Comparison of ENCODE assay signal across 8 cellular contexts in the genomic region with DNA sequence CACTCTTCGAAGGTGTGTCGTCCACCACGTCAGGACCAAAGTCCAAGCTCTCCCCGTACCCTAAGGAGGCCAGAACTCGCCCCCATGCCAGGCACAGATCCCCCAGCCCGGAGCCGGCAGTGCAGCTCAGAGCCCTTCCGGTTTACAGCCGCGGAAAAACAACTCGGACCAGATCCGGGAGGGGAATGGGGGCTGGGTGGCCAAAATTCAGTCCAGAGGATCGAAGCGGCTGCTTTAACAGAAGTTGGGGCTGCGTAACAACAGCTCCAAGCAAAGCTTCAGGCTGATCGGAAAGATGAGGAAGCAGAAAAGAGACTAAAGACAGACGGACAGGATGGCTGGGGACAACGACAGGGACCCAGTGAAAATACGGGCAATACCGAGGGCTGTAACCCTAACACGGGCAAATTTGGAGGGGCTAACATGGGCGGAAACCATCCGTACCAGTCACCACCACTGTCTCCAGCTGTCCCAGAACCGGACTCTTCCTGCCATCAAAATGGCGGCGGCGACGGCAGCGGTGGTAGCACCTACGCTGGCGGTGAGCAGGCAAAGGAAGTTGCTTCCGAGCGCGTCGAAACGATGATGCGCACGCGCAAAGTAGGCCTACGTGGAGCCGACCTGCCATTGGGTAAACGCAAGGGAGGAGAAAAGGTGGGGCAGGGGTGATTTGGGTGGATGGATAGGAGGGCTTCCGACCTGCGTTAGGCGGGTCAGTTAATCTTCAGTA. TPM values are rescaled to one million over a fixed set of nuclear protein-coding genes. Genes with fewer than 3 reads are reported as not detected.
DNase-seq lines count a peak whose midpoint lies in the region; ATAC-seq and TF ChIP-seq lines count a peak whose summit lies in the region.

A gene (minus strand): TSS at position 556 of the 730 bp plus-strand sequence. CDS start 678 bp downstream, outside the sequence.

- no peaks in the 10 kb centered on the region for H3K27me3 ChIP-seq in liver (ENCODE audit: control insufficient read depth in 4 of 4, insufficient read depth in 4 of 4, low read length in 3 of 4)

- DNase-seq in NCI-H774 (lab: John Stamatoyannopoulos, UW) (peak; percentile 97), dermis microvascular lymphatic vessel endothelial cell (ENCODE audit: low read depth in 2 of 2) (peak; percentile 93 to 95)
- peak; percentile 88 to 91 for DNase-seq in activated CD4-positive, alpha-beta T cell treated with anti-CD3 and anti-CD28 coated beads, Interleukin-2, amount 50 U/mL, for 4 hours
- peak; percentile 96 for DNase-seq in stimulated activated CD4-positive, alpha-beta T cell treated with anti-CD3 and anti-CD28 coated beads, Interleukin-4, amount 100 ng/mL, for 24 hours

- no peaks in the 10 kb centered on the region for H3K9me3 ChIP-seq in liver (ENCODE audit: control insufficient read depth in 4 of 4, low read length in 3 of 4)

- H3K4me3 ChIP-seq in liver (ENCODE audit: low read depth in 1 of 3, low read length in 3 of 3) = peak within 1 kb of the TSS; percentile 82 to 96 (median 92)

- peaks cover 0 to 8% (median under 1%) of the 10 kb centered on the region in 4 donors for H3K36me3 ChIP-seq in liver (ENCODE audit: control insufficient read depth in 4 of 4, insufficient read depth in 3 of 4, low read depth in 1 of 4, low read length in 3 of 4)

- peak within 1 kb of the TSS; percentile 99 for H3K27ac ChIP-seq in C4-2B
- peak within 1 kb of the TSS; percentile 97 to 98 for H3K27ac ChIP-seq in liver (ENCODE audit: low read depth in 1 of 2, low read length in 2 of 2)

- WGBS in liver = under 1% methylated on average over 45 of the region's 45 CpGs

- H3K9ac ChIP-seq in liver (ENCODE audit: low read depth in 1 of 2, low read length in 2 of 2) = peak within 1 kb of the TSS; percentile 96 to 98

- peak in 1 of 2 donors; percentile 6 for TF ChIP-seq RAD21 in liver (IDR thresholded peaks at IDR 0.05)

- TF ChIP-seq CTCF in C4-2B (conservative IDR thresholded peaks at IDR 0.05) = no peak
- TF ChIP-seq CTCF in liver (IDR thresholded peaks at IDR 0.05; ENCODE audit: low read depth, low read length, missing input control) = no peak

- peaks cover 6 to 52% (median 25%) of the 10 kb centered on the region in 4 donors for H3K4me1 ChIP-seq in liver (ENCODE audit: control insufficient read depth in 4 of 4, insufficient read depth in 4 of 4, low read length in 3 of 4)

- peak; percentile 99 for ATAC-seq in GM19395 (IDR thresholded peaks at IDR 0.05; ENCODE audit: unreplicated experiment)
- ATAC-seq in HG03565 (IDR thresholded peaks at IDR 0.05; ENCODE audit: unreplicated experiment) = peak; percentile 98

TF ChIP-seq in liver, 16 proteins besides CTCF, POLR2A, EP300 and RAD21:
- TF ChIP-seq FOXA2 (IDR thresholded peaks at IDR 0.05) = no peak
- TF ChIP-seq, protein P1, sequence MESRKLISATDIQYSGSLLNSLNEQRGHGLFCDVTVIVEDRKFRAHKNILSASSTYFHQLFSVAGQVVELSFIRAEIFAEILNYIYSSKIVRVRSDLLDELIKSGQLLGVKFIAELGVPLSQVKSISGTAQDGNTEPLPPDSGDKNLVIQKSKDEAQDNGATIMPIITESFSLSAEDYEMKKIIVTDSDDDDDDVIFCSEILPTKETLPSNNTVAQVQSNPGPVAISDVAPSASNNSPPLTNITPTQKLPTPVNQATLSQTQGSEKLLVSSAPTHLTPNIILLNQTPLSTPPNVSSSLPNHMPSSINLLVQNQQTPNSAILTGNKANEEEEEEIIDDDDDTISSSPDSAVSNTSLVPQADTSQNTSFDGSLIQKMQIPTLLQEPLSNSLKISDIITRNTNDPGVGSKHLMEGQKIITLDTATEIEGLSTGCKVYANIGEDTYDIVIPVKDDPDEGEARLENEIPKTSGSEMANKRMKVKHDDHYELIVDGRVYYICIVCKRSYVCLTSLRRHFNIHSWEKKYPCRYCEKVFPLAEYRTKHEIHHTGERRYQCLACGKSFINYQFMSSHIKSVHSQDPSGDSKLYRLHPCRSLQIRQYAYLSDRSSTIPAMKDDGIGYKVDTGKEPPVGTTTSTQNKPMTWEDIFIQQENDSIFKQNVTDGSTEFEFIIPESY (IDR thresholded peaks at IDR 0.05) = peak; percentile 62
- peak; percentile 7 for TF ChIP-seq FOXA1 (IDR thresholded peaks at IDR 0.05)
- peak; percentile 83 to 93 for TF ChIP-seq HNF4A (conservative IDR thresholded peaks at IDR 0.05)
- peak; percentile 11 to 40 for TF ChIP-seq EGR1 (IDR thresholded peaks at IDR 0.05; ENCODE audit: low read depth in 2 of 2)
- peak; percentile 100 for TF ChIP-seq YY1 (IDR thresholded peaks at IDR 0.05)
- TF ChIP-seq TAF1 (conservative IDR thresholded peaks at IDR 0.05) = peak; percentile 95
- peak in 1 of 2 donors; percentile 34 for TF ChIP-seq RXRA (IDR thresholded peaks at IDR 0.05)
- peak; percentile 59 for TF ChIP-seq SP1 (IDR thresholded peaks at IDR 0.05)
- TF ChIP-seq GABPA (IDR thresholded peaks at IDR 0.05 in 1 of 2, conservative IDR thresholded peaks at IDR 0.05 in 1 of 2) = peak; percentile 60 to 81
- TF ChIP-seq NR2F2 (IDR thresholded peaks at IDR 0.05) = no peak
- TF ChIP-seq, protein P2, sequence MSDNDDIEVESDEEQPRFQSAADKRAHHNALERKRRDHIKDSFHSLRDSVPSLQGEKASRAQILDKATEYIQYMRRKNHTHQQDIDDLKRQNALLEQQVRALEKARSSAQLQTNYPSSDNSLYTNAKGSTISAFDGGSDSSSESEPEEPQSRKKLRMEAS (IDR thresholded peaks at IDR 0.05) = peak; percentile 36
- TF ChIP-seq JUND (IDR thresholded peaks at IDR 0.05) = no peak
- peak; percentile 65 for TF ChIP-seq HNF4G (IDR thresholded peaks at IDR 0.05)
- TF ChIP-seq, protein P3, sequence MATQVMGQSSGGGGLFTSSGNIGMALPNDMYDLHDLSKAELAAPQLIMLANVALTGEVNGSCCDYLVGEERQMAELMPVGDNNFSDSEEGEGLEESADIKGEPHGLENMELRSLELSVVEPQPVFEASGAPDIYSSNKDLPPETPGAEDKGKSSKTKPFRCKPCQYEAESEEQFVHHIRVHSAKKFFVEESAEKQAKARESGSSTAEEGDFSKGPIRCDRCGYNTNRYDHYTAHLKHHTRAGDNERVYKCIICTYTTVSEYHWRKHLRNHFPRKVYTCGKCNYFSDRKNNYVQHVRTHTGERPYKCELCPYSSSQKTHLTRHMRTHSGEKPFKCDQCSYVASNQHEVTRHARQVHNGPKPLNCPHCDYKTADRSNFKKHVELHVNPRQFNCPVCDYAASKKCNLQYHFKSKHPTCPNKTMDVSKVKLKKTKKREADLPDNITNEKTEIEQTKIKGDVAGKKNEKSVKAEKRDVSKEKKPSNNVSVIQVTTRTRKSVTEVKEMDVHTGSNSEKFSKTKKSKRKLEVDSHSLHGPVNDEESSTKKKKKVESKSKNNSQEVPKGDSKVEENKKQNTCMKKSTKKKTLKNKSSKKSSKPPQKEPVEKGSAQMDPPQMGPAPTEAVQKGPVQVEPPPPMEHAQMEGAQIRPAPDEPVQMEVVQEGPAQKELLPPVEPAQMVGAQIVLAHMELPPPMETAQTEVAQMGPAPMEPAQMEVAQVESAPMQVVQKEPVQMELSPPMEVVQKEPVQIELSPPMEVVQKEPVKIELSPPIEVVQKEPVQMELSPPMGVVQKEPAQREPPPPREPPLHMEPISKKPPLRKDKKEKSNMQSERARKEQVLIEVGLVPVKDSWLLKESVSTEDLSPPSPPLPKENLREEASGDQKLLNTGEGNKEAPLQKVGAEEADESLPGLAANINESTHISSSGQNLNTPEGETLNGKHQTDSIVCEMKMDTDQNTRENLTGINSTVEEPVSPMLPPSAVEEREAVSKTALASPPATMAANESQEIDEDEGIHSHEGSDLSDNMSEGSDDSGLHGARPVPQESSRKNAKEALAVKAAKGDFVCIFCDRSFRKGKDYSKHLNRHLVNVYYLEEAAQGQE (IDR thresholded peaks at IDR 0.05) = peak; percentile 93
- TF ChIP-seq, protein P4, sequence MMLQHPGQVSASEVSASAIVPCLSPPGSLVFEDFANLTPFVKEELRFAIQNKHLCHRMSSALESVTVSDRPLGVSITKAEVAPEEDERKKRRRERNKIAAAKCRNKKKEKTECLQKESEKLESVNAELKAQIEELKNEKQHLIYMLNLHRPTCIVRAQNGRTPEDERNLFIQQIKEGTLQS (IDR thresholded peaks at IDR 0.05) = no peak

RNA-seq across cellular contexts. Expression of the gene that starts here (rescaled TPM):
- total RNA-seq in dermis microvascular lymphatic vessel endothelial cell (131 and 152 TPM in 2 replicates), liver (10 to 100 TPM; 79.7 to 97.5 TPM)
- polyA plus RNA-seq in liver = 10 to 100 TPM; 67.8 to 96.3 TPM

Comparison
In these comparisons a context has a peak if more than half of its experiments do, and no peak if none do; other contexts are left out.
1. Peak in every context shown above with its lines: DNase-seq, ATAC-seq, H3K4me3 ChIP-seq and H3K27ac ChIP-seq.